8 cellular contexts compared by ENCODE assay signal in the genomic region with DNA sequence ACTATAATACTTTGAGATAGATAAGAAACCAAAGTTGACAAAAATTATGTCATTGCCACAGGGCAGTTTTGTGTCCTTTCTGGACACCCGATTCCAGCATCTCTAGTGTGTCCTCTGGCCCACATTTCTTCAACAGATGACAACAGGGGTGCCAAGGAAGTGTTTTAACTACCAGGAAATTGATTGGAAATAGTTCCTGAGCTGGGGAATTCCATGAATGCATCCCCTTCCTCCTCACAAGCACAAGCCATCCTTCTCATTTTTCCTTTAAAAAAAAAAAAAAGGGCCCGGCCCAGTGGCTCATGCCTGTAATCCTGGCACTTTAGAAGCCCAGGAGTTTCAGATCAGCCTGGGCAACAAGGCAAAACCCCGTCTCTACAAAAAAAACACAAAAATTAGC. TPM values are rescaled to one million over a fixed set of nuclear protein-coding genes. Genes with fewer than 3 reads are reported as not detected.
A peak's percentile ranks its signal among the peaks of the same experiment; 100 is the strongest.
DNase-seq lines count a peak whose midpoint lies in the region; ATAC-seq, FAIRE-seq and TF ChIP-seq lines count a peak whose summit lies in the region.

No MANE protein-coding gene starts in this region.

- H3K27ac Mint-ChIP-seq in activated T-cell treated with anti-CD3 and anti-CD28 coated beads, Interleukin-2, amount 50 U/mL, for 72 hours: peak overlapping the region; percentile 90

- RAD21 ChIA-PET in GM12878 (lab: Charles Lee; ENCODE audit: unreplicated experiment): interaction anchor here (0.9 to 3.3 kb wide), 16 partner anchors 9 to 168 kb away, joined by 3 to 25 read pairs (median 5); a partner anchor contains a TSS

- no peak overlapping the region for H2AK5ac ChIP-seq in mesendoderm (ENCODE audit: low read length)

- peaks cover 8 to 18% of the 10 kb centered on the region in 2 experiments for H3K36me3 ChIP-seq in GM12878 (ENCODE audit: control insufficient read depth in 2 of 2, insufficient read depth in 2 of 2, low read length in 1 of 2)
- peaks cover 15% of the 10 kb centered on the region for H3K36me3 ChIP-seq in mesendoderm (ENCODE audit: control insufficient read depth, insufficient read depth, low read length)
- H3K36me3 ChIP-seq in thyroid gland: peaks cover 20 to 25% of the 10 kb centered on the region in 2 donors

- SMC1A ChIA-PET in GM12878 (lab: Charles Lee; ENCODE audit: uncharacterized antibody, unreplicated experiment): interaction anchor here (0.7 to 2.6 kb wide), 9 partner anchors 11 to 228 kb away, joined by 3 to 11 read pairs (median 4); a partner anchor contains a TSS

- peaks cover 44% of the 10 kb centered on the region for H3K4me1 Mint-ChIP-seq in activated T-cell treated with anti-CD3 and anti-CD28 coated beads, Interleukin-2, amount 50 U/mL, for 72 hours (ENCODE audit: low read depth)

- TF ChIP-seq RAD21 in GM12878 (IDR thresholded peaks at IDR 0.05; ENCODE audit: insufficient read depth, low read depth, low read length): no peak

- H3K56ac ChIP-seq in mesendoderm (ENCODE audit: low read length): peak overlapping the region; percentile 61

- H3K9ac ChIP-seq in GM12878 (ENCODE audit: control insufficient read depth, insufficient read depth, low read length): no peak overlapping the region
- H3K9ac ChIP-seq in mesendoderm (ENCODE audit: low read length): peak overlapping the region; percentile 47

- no peaks in the 10 kb centered on the region for H3K27me3 Mint-ChIP-seq in activated T-cell treated with anti-CD3 and anti-CD28 coated beads, Interleukin-2, amount 50 U/mL, for 72 hours (ENCODE audit: low read depth)

- no peak overlapping the region for H2BK15ac ChIP-seq in mesendoderm (replicated peaks; ENCODE audit: low read depth)

- H4K20me1 ChIP-seq in GM12878 (ENCODE audit: control insufficient read depth, insufficient read depth): no peaks in the 10 kb centered on the region

- H3K79me1 ChIP-seq in mesendoderm (ENCODE audit: low read length): no peaks in the 10 kb centered on the region

- H3K4me2 ChIP-seq in GM12878 (ENCODE audit: control insufficient read depth, insufficient read depth) (no peak overlapping the region), mesendoderm (ENCODE audit: low read length) (peak overlapping the region; percentile 45)

- no peaks in the 10 kb centered on the region for H3K9me3 Mint-ChIP-seq in activated T-cell treated with anti-CD3 and anti-CD28 coated beads, Interleukin-2, amount 50 U/mL, for 72 hours

- intact Hi-C loops in GM12878 (cut with micrococcal nuclease; ENCODE audit: unreplicated experiment) (loop anchor here (2.0 kb wide), 1 partner anchor 24 kb away; a partner anchor contains a TSS), thyroid gland (cut with DNase I) (no loop called here)

- 0 out of 2 replicates have a peak, but pooled peaks cover 4% of the 10 kb centered on the region for H3K4me1 ChIP-seq in GM12878 (ENCODE audit: control insufficient read depth, insufficient read depth, low read length)
- peaks cover 2% of the 10 kb centered on the region for H3K4me1 ChIP-seq in mesendoderm (ENCODE audit: control insufficient read depth, low read depth, low read length)
- H3K4me1 ChIP-seq in thyroid gland: peaks cover 4 to 14% of the 10 kb centered on the region in 2 donors

- H3K27ac ChIP-seq in GM12878 (ENCODE audit: control insufficient read depth, insufficient read depth) (peak overlapping the region; percentile 54), mesendoderm (ENCODE audit: low read depth, low read length) (peak overlapping the region; percentile 64), thyroid gland (peak overlapping the region; percentile 49 to 77 (median 67))

- ATAC-seq in activated T-cell treated with anti-CD3 and anti-CD28 coated beads, Interleukin-2, amount 50 U/mL, for 72 hours (replicated peaks in 1 of 2): no peak
- ATAC-seq in GM12878 (no peak), GM18870 (IDR thresholded peaks at IDR 0.05; ENCODE audit: unreplicated experiment) (no peak)

- no peak overlapping the region for H3K18ac ChIP-seq in mesendoderm (ENCODE audit: low read length)

- in situ Hi-C loops in GM12878 (cut with MboI): no loop called here

- TSS peak; percentile 86 for BruUV-seq in GM12878 (replicated peaks; lab: Mats Ljungman, UMichigan)

- H3K4me3 ChIP-seq in GM12878: no peak overlapping the region
- H3K4me3 ChIP-seq in mesendoderm (ENCODE audit: low read length): no peak overlapping the region
- no peak overlapping the region for H3K4me3 ChIP-seq in thyroid gland (replicated peaks in 1 of 3)

- H3K4me3 Mint-ChIP-seq in activated T-cell treated with anti-CD3 and anti-CD28 coated beads, Interleukin-2, amount 50 U/mL, for 72 hours: peak overlapping the region; percentile 78 to 95

- no peak overlapping the region for H3K4ac ChIP-seq in mesendoderm (ENCODE audit: low read depth, low read length)

- H3K23ac ChIP-seq in mesendoderm (ENCODE audit: low read length): no peak overlapping the region

- no peak overlapping the region for H2BK120ac ChIP-seq in mesendoderm (ENCODE audit: low read depth, low read length)

- 96% methylated on average over 3 of the region's 3 CpGs for WGBS in GM12878 (ENCODE audit: insufficient coverage, insufficient replicate concordance, low lambda C conversion rate, missing lambda C conversion rate)
- WGBS in mesendoderm (ENCODE audit: extremely low coverage, insufficient coverage, low lambda C conversion rate): no CpG with 5 or more reads among the region's 3 CpGs
- 74 to 77% methylated on average over 3 of the region's 3 CpGs for WGBS in thyroid gland, 2 donors

- TF ChIP-seq POLR2A in GM12878 (IDR thresholded peaks at IDR 0.05; ENCODE audit: low read depth, low read length) (no peak), thyroid gland (IDR thresholded peaks at IDR 0.05) (no peak)

- FAIRE-seq in GM12878 (lab: Jason Lieb, UNC): no peak

- peaks cover 11 to 21% of the 10 kb centered on the region in 2 donors for H3K36me3 Mint-ChIP-seq in activated T-cell treated with anti-CD3 and anti-CD28 coated beads, Interleukin-2, amount 50 U/mL, for 72 hours (ENCODE audit: insufficient read depth in 2 of 2)

- H3K79me2 ChIP-seq in GM12878 (ENCODE audit: control insufficient read depth, insufficient read depth, low read length): peaks cover 11% of the 10 kb centered on the region
- no peaks in the 10 kb centered on the region for H3K79me2 ChIP-seq in mesendoderm (ENCODE audit: control insufficient read depth, insufficient read depth, low read length)

- H2AFZ ChIP-seq in GM12878 (ENCODE audit: control insufficient read depth, low read depth, low read length): peak overlapping the region; percentile 15

- no peak for TF ChIP-seq CTCF in GM12878 (IDR thresholded peaks at IDR 0.05 in 2 of 3, conservative IDR thresholded peaks at IDR 0.05 in 1 of 3; ENCODE audit: control insufficient read depth in 2 of 3, extremely low read depth in 1 of 3, insufficient read depth in 1 of 3, low read depth in 3 of 3, low read length in 3 of 3)
- no peak for TF ChIP-seq CTCF in thyroid gland (IDR thresholded peaks at IDR 0.05)

- H4K8ac ChIP-seq in mesendoderm (ENCODE audit: low read depth, low read length): no peak overlapping the region

- CTCF ChIA-PET in GM12878 (lab: Yijun Ruan, JAX): interaction anchor here (1.0 to 2.8 kb wide), 8 partner anchors 11 to 131 kb away, joined by 4 to 12 read pairs (median 6); a partner anchor contains a TSS

- H3K27me3 ChIP-seq in GM12878 (replicated peaks in 1 of 2; ENCODE audit: control insufficient read depth in 2 of 2, insufficient read depth in 2 of 2, low read length in 1 of 2) (no peaks in the 10 kb centered on the region), mesendoderm (ENCODE audit: insufficient read depth, low read length, poor library complexity) (no peaks in the 10 kb centered on the region), thyroid gland (no peaks in the 10 kb centered on the region)

- no peak for DNase-seq in activated T-cell treated with anti-CD3 and anti-CD28 coated beads, Interleukin-2, amount 50 U/mL, for 72 hours
- no peak for DNase-seq in activated T-cell treated with anti-CD3 and anti-CD28 coated beads for 4 hours
- no peak for DNase-seq in GM12878 (ENCODE audit: low read depth, low spot score)
- DNase-seq in mesendoderm: peak; percentile 83
- no peak for DNase-seq in thyroid gland
- DNase-seq in HCEC 1CT: no peak
- no peak for DNase-seq in stimulated activated naive CD4-positive, alpha-beta T cell (lab: John Stamatoyannopoulos, UW)

- H4K5ac ChIP-seq in mesendoderm (ENCODE audit: low read length): no peak overlapping the region

- H3K9me3 ChIP-seq in GM12878 (replicated peaks; ENCODE audit: control insufficient read depth, insufficient read depth, low read length) (no peaks in the 10 kb centered on the region), thyroid gland (no peaks in the 10 kb centered on the region)

- POLR2A ChIA-PET in GM12878 (lab: Charles Lee): interaction anchor here (0.5 to 5.0 kb wide), 26 partner anchors 11 to 234 kb away, joined by 3 to 50 read pairs (median 4); a partner anchor contains a TSS

- TF ChIP-seq EP300 in GM12878 (IDR thresholded peaks at IDR 0.05; ENCODE audit: borderline replicate concordance in 1 of 2, control insufficient read depth in 1 of 2, low read depth in 2 of 2, low read length in 2 of 2): no peak

- no peak overlapping the region for H2BK5ac ChIP-seq in mesendoderm (ENCODE audit: low read length)

RNA-seq across cellular contexts. Expression of a gene that starts 0.7 kb away (rescaled TPM):
- total RNA-seq in activated T-cell treated with anti-CD3 and anti-CD28 coated beads, Interleukin-2, amount 50 U/mL, for 72 hours: 10 to 100 TPM; 72.2 to 79.9 TPM
- total RNA-seq in GM12878 (2013; cell fraction: nucleolus; rRNA removed): 17.1 and 21.9 TPM in 2 replicates
- total RNA-seq in GM12878 (2014; rRNA removed) (34.3 and 42.4 TPM in 2 replicates), GM12878 (2014; rRNA removed; fragmentation: Illumina TruSeq; extraction: Trizol) (12.3 and 14.1 TPM in 2 replicates), GM12878 (2021) (42.4 and 43.2 TPM in 2 replicates), thyroid gland (10 to 100 TPM; 23.0 to 33.4 (median 25.1) TPM)
- polyA plus RNA-seq in GM12878 (2011; ENCODE audit: low read depth): 6.1 TPM
- polyA plus RNA-seq in GM12878 (2011; rRNA removed) (7.0 and 17.2 TPM in 2 replicates), GM12878 (2014; fragmentation: Illumina TruSeq; extraction: Trizol) (1.1 and 8.3 TPM in 2 replicates), GM12878 (2014; fragmentation: Nextera tagmentation; extraction: Ambion mirVana) (1 to 10 TPM in 1 of 2 experiments, under 1 TPM in 1; 0.31 to 2.8 TPM), GM12878 (2014; rRNA removed) (52.7 and 56.5 TPM in 2 replicates), GM12878 (2016; fragmentation: Nextera tagmentation; extraction: Ambion mirVana) (10 to 100 TPM; 50.0 to 51.7 TPM)
- polyA plus RNA-seq in GM12878 (2011; cell fraction: cytosol; rRNA removed): 28.5 and 57.0 TPM in 2 replicates
- 68.4 and 81.5 TPM in 2 replicates for polyA plus RNA-seq in GM12878 (2011; cell fraction: nucleus; rRNA removed)
- polyA plus RNA-seq in GM12878 (2012): 28.4 and 35.5 TPM in 2 replicates
- 5.5 and 16.0 TPM in 2 replicates for polyA minus RNA-seq in GM12878 (2011; rRNA and poly(A)+ RNA removed)
- polyA minus RNA-seq in GM12878 (2011; cell fraction: cytosol; rRNA and poly(A)+ RNA removed): 8.8 and 12.0 TPM in 2 replicates
- polyA minus RNA-seq in GM12878 (2011; cell fraction: nucleus; rRNA and poly(A)+ RNA removed): 3.7 and 6.5 TPM in 2 replicates
- polyA plus RNA-seq in mesendoderm (2013, experiment 1 of 2): 7.8 TPM
- polyA plus RNA-seq in mesendoderm (2013, experiment 2 of 2): 7.7 TPM

RNA-seq across cellular contexts. Expression of a gene that starts 9.4 kb away (rescaled TPM):
- total RNA-seq in activated T-cell treated with anti-CD3 and anti-CD28 coated beads, Interleukin-2, amount 50 U/mL, for 72 hours: 1 to 10 TPM; 5.1 to 6.7 TPM
- 0.40 TPM in 1 of 2 replicates, not detected in the other for total RNA-seq in GM12878 (2013; cell fraction: nucleolus; rRNA removed)
- total RNA-seq in GM12878 (2014; rRNA removed): 0.60 and 1.7 TPM in 2 replicates
- total RNA-seq in GM12878 (2014; rRNA removed; fragmentation: Illumina TruSeq; extraction: Trizol): 1.1 TPM in 2 replicates
- 1.2 and 1.9 TPM in 2 replicates for total RNA-seq in GM12878 (2021)
- 0.22 TPM for polyA plus RNA-seq in GM12878 (2011; ENCODE audit: low read depth)
- 0.42 and 0.82 TPM in 2 replicates for polyA plus RNA-seq in GM12878 (2011; rRNA removed)
- 0.72 and 1.3 TPM in 2 replicates for polyA plus RNA-seq in GM12878 (2011; cell fraction: cytosol; rRNA removed)
- 2.0 and 2.2 TPM in 2 replicates for polyA plus RNA-seq in GM12878 (2011; cell fraction: nucleus; rRNA removed)
- 1.1 and 1.8 TPM in 2 replicates for polyA plus RNA-seq in GM12878 (2012)
- polyA plus RNA-seq in GM12878 (2014; fragmentation: Illumina TruSeq; extraction: Trizol): 1.5 and 1.6 TPM in 2 replicates
- polyA plus RNA-seq in GM12878 (2014; fragmentation: Nextera tagmentation; extraction: Ambion mirVana): under 1 TPM; 0.42 TPM
- 0.67 and 2.0 TPM in 2 replicates for polyA plus RNA-seq in GM12878 (2014; rRNA removed)
- polyA plus RNA-seq in GM12878 (2016; fragmentation: Nextera tagmentation; extraction: Ambion mirVana): 1 to 10 TPM; 2.4 to 3.0 TPM
- 0.29 and 1.1 TPM in 2 replicates for polyA minus RNA-seq in GM12878 (2011; rRNA and poly(A)+ RNA removed)
- polyA minus RNA-seq in GM12878 (2011; cell fraction: cytosol; rRNA and poly(A)+ RNA removed): 0.52 TPM in 1 of 2 replicates, not detected in the other
- 0.36 and 0.38 TPM in 2 replicates for polyA minus RNA-seq in GM12878 (2011; cell fraction: nucleus; rRNA and poly(A)+ RNA removed)
- 0.52 TPM for polyA plus RNA-seq in mesendoderm (2013, experiment 1 of 2)
- 0.50 TPM for polyA plus RNA-seq in mesendoderm (2013, experiment 2 of 2)
- 1 to 10 TPM; 2.5 to 7.0 (median 5.2) TPM for total RNA-seq in thyroid gland

RNA-seq across cellular contexts. Expression of a gene that starts 9.9 kb away (rescaled TPM):
- total RNA-seq in activated T-cell treated with anti-CD3 and anti-CD28 coated beads, Interleukin-2, amount 50 U/mL, for 72 hours: 100 to 1,000 TPM; 132 to 148 TPM
- 48.1 and 57.5 TPM in 2 replicates for total RNA-seq in GM12878 (2013; cell fraction: nucleolus; rRNA removed)
- total RNA-seq in GM12878 (2014; rRNA removed) (22.5 and 23.9 TPM in 2 replicates), GM12878 (2014; rRNA removed; fragmentation: Illumina TruSeq; extraction: Trizol) (14.0 and 17.3 TPM in 2 replicates), GM12878 (2021) (69.8 and 82.5 TPM in 2 replicates), thyroid gland (10 to 100 TPM; 28.3 to 58.0 (median 46.6) TPM)
- polyA plus RNA-seq in GM12878 (2011; ENCODE audit: low read depth): 19.2 TPM
- polyA plus RNA-seq in GM12878 (2011; rRNA removed) (18.4 and 27.1 TPM in 2 replicates), GM12878 (2014; fragmentation: Illumina TruSeq; extraction: Trizol) (16.3 and 21.9 TPM in 2 replicates), GM12878 (2014; fragmentation: Nextera tagmentation; extraction: Ambion mirVana) (1 to 10 TPM in 1 of 2 experiments, under 1 TPM in 1; 0.58 to 1.2 TPM), GM12878 (2014; rRNA removed) (45.7 and 61.0 TPM in 2 replicates), GM12878 (2016; fragmentation: Nextera tagmentation; extraction: Ambion mirVana) (10 to 100 TPM; 25.6 to 26.8 TPM)
- polyA plus RNA-seq in GM12878 (2011; cell fraction: cytosol; rRNA removed): 25.4 and 33.5 TPM in 2 replicates
- 197 and 232 TPM in 2 replicates for polyA plus RNA-seq in GM12878 (2011; cell fraction: nucleus; rRNA removed)
- polyA plus RNA-seq in GM12878 (2012): 42.2 and 48.7 TPM in 2 replicates
- 20.3 and 27.6 TPM in 2 replicates for polyA minus RNA-seq in GM12878 (2011; rRNA and poly(A)+ RNA removed)
- polyA minus RNA-seq in GM12878 (2011; cell fraction: cytosol; rRNA and poly(A)+ RNA removed): 12.0 and 12.2 TPM in 2 replicates
- 22.6 and 35.8 TPM in 2 replicates for polyA minus RNA-seq in GM12878 (2011; cell fraction: nucleus; rRNA and poly(A)+ RNA removed)
- polyA plus RNA-seq in mesendoderm (2013, experiment 1 of 2): 11.9 TPM
- 12.2 TPM for polyA plus RNA-seq in mesendoderm (2013, experiment 2 of 2)

RNA-seq across cellular contexts. Expression of a gene that starts 20.8 kb away (rescaled TPM):
- total RNA-seq in activated T-cell treated with anti-CD3 and anti-CD28 coated beads, Interleukin-2, amount 50 U/mL, for 72 hours: 100 to 1,000 TPM; 173 to 241 TPM
- total RNA-seq in GM12878 (2013; cell fraction: nucleolus; rRNA removed): 68.4 and 79.3 TPM in 2 replicates
- 195 and 201 TPM in 2 replicates for total RNA-seq in GM12878 (2014; rRNA removed)
- total RNA-seq in GM12878 (2014; rRNA removed; fragmentation: Illumina TruSeq; extraction: Trizol): 174 and 178 TPM in 2 replicates
- 189 and 196 TPM in 2 replicates for total RNA-seq in GM12878 (2021)
- 48.7 TPM for polyA plus RNA-seq in GM12878 (2011; ENCODE audit: low read depth)
- 43.2 and 53.2 TPM in 2 replicates for polyA plus RNA-seq in GM12878 (2011; rRNA removed)
- 68.6 and 69.6 TPM in 2 replicates for polyA plus RNA-seq in GM12878 (2011; cell fraction: cytosol; rRNA removed)
- polyA plus RNA-seq in GM12878 (2011; cell fraction: nucleus; rRNA removed): 136 and 209 TPM in 2 replicates
- polyA plus RNA-seq in GM12878 (2012): 75.6 and 111 TPM in 2 replicates
- polyA plus RNA-seq in GM12878 (2014; fragmentation: Illumina TruSeq; extraction: Trizol): 198 and 201 TPM in 2 replicates
- 1 to 10 TPM; 6.7 to 6.8 TPM for polyA plus RNA-seq in GM12878 (2014; fragmentation: Nextera tagmentation; extraction: Ambion mirVana)
- 135 and 137 TPM in 2 replicates for polyA plus RNA-seq in GM12878 (2014; rRNA removed)
- 10 to 100 TPM; 76.3 to 90.3 TPM for polyA plus RNA-seq in GM12878 (2016; fragmentation: Nextera tagmentation; extraction: Ambion mirVana)
- polyA minus RNA-seq in GM12878 (2011; rRNA and poly(A)+ RNA removed): 82.3 and 108 TPM in 2 replicates
- 43.6 and 46.5 TPM in 2 replicates for polyA minus RNA-seq in GM12878 (2011; cell fraction: cytosol; rRNA and poly(A)+ RNA removed)
- polyA minus RNA-seq in GM12878 (2011; cell fraction: nucleus; rRNA and poly(A)+ RNA removed): 51.3 and 83.7 TPM in 2 replicates
- polyA plus RNA-seq in mesendoderm (2013, experiment 1 of 2): 75.0 TPM
- polyA plus RNA-seq in mesendoderm (2013, experiment 2 of 2): 74.7 TPM
- 10 to 100 TPM; 65.3 to 76.7 (median 70.7) TPM for total RNA-seq in thyroid gland

RNA-seq across cellular contexts. Expression of a gene that starts 23.9 kb away (rescaled TPM):
- 100 to 1,000 TPM; 310 to 312 TPM for total RNA-seq in activated T-cell treated with anti-CD3 and anti-CD28 coated beads, Interleukin-2, amount 50 U/mL, for 72 hours
- total RNA-seq in GM12878 (2013; cell fraction: nucleolus; rRNA removed): 108 and 115 TPM in 2 replicates
- total RNA-seq in GM12878 (2014; rRNA removed): 95.9 and 98.9 TPM in 2 replicates
- total RNA-seq in GM12878 (2014; rRNA removed; fragmentation: Illumina TruSeq; extraction: Trizol): 73.2 and 76.7 TPM in 2 replicates
- total RNA-seq in GM12878 (2021): 161 and 175 TPM in 2 replicates
- 73.5 TPM for polyA plus RNA-seq in GM12878 (2011; ENCODE audit: low read depth)
- polyA plus RNA-seq in GM12878 (2011; rRNA removed): 93.6 and 153 TPM in 2 replicates
- 174 and 178 TPM in 2 replicates for polyA plus RNA-seq in GM12878 (2011; cell fraction: cytosol; rRNA removed)
- polyA plus RNA-seq in GM12878 (2011; cell fraction: nucleus; rRNA removed): 231 and 296 TPM in 2 replicates
- 93.8 and 94.2 TPM in 2 replicates for polyA plus RNA-seq in GM12878 (2012)
- polyA plus RNA-seq in GM12878 (2014; fragmentation: Illumina TruSeq; extraction: Trizol): 134 and 140 TPM in 2 replicates
- polyA plus RNA-seq in GM12878 (2014; fragmentation: Nextera tagmentation; extraction: Ambion mirVana): 1 to 10 TPM; 4.5 to 6.4 TPM
- polyA plus RNA-seq in GM12878 (2014; rRNA removed): 103 and 117 TPM in 2 replicates
- 100 to 1,000 TPM; 102 to 107 TPM for polyA plus RNA-seq in GM12878 (2016; fragmentation: Nextera tagmentation; extraction: Ambion mirVana)
- polyA minus RNA-seq in GM12878 (2011; rRNA and poly(A)+ RNA removed): 142 and 193 TPM in 2 replicates
- polyA minus RNA-seq in GM12878 (2011; cell fraction: cytosol; rRNA and poly(A)+ RNA removed): 90.2 and 103 TPM in 2 replicates
- 51.0 and 53.8 TPM in 2 replicates for polyA minus RNA-seq in GM12878 (2011; cell fraction: nucleus; rRNA and poly(A)+ RNA removed)
- 135 TPM for polyA plus RNA-seq in mesendoderm (2013, experiment 1 of 2)
- 133 TPM for polyA plus RNA-seq in mesendoderm (2013, experiment 2 of 2)
- 100 to 1,000 TPM; 158 to 297 (median 201) TPM for total RNA-seq in thyroid gland
